Comparison of ENCODE assay signal across 38 cellular contexts in genomic region chr12:126855768-126856167, GRCh38.
"Had no signal": no experiment of that assay in that cellular context is flagged by ENCODE, and none has a peak within 500 bp of the region (broad histone marks: within the 10 kb centered on the region; RNA-seq: fewer than 3 reads in every experiment).

No MANE protein-coding gene starts in this region.

- DNase-seq: activated effector memory CD4-positive, alpha-beta T cell treated with anti-CD3 and anti-CD28 coated beads, Interleukin-2, amount 50 U/mL, for 16 hours; activated effector memory CD4-positive, alpha-beta T cell treated with Interleukin-2 at 50 U/mL for 16 hours; activated gamma-delta T cell; activated gamma-delta T cell treated with Interleukin-2 at 50 U/mL for 16 hours; activated naive CD4-positive, alpha-beta T cell; activated naive CD4-positive, alpha-beta T cell treated with anti-CD3 and anti-CD28 coated beads for 36 hours; activated naive CD4-positive, alpha-beta T cell treated with anti-CD3 and anti-CD28 coated beads, Interleukin-2, amount 10 ng/mL, durations not matched to agents 7 days and 5 days; activated naive CD4-positive, alpha-beta T cell treated with anti-CD3 and anti-CD28 coated beads, Interleukin-2, amount 50 U/mL, for 16 hours; activated naive CD4-positive, alpha-beta T cell treated with Interleukin-2 at 50 U/mL for 16 hours; activated naive CD8-positive, alpha-beta T cell treated with anti-CD3 and anti-CD28 coated beads for 36 hours; activated naive CD8-positive, alpha-beta T cell treated with anti-CD3 and anti-CD28 coated beads, Interleukin-2, amount 10 ng/mL, durations not matched to agents 7 days and 5 days; activated naive CD8-positive, alpha-beta T cell treated with anti-CD3 and anti-CD28 coated beads, Interleukin-2, amount 50 U/mL, for 24 hours; activated T-cell treated with anti-CD3 and anti-CD28 coated beads, Interleukin-2, amount 50 U/mL, for 1 hour; activated T-cell treated with anti-CD3 and anti-CD28 coated beads, Interleukin-2, amount 50 U/mL, for 24 hours; activated T-cell treated with anti-CD3 and anti-CD28 coated beads, Interleukin-2, amount 50 U/mL, for 4 hours; activated T-cell treated with anti-CD3 and anti-CD28 coated beads, Interleukin-2, amount 50 U/mL, for 48 hours; activated T-cell treated with anti-CD3 and anti-CD28 coated beads, Interleukin-2, amount 50 U/mL, for 72 hours; adrenal gland; amniotic stem cell; amygdala; anterior cingulate cortex; aorta; body of pancreas; brain microvascular endothelial cell; caudate nucleus; central memory CD4-positive, alpha-beta T cell; cerebellar nuclear complex had no signal

- H3K9me3 Mint-ChIP-seq: activated naive CD4-positive, alpha-beta T cell treated with anti-CD3 and anti-CD28 coated beads for 36 hours; activated naive CD4-positive, alpha-beta T cell treated with anti-CD3 and anti-CD28 coated beads, Interleukin-2, amount 50 U/mL, for 24 hours; activated naive CD8-positive, alpha-beta T cell treated with anti-CD3 and anti-CD28 coated beads, Interleukin-2, amount 10 ng/mL, durations not matched to agents 7 days and 5 days; activated T-cell treated with anti-CD3 and anti-CD28 coated beads, Interleukin-2, amount 50 U/mL, for 24 hours; activated T-cell treated with anti-CD3 and anti-CD28 coated beads, Interleukin-2, amount 50 U/mL, for 72 hours; activated T-helper 1 cell treated with anti-CD3 and anti-CD28 coated beads, Interleukin-12 subunit alpha, Interleukin-12 subunit beta, Interleukin-2, Interleukin-4 antibody, amounts not matched to agents 30 ng/mL and 10 ng/mL and 1 ng/mL, durations not matched to agents 14 hours and 24 hours and 36 hours; activated T-helper 17 cell treated with anti-CD3 and anti-CD28 coated beads, Interleukin-2, amount 50 U/mL, for 72 hours; activated T-helper 2 cell treated with anti-CD3 and anti-CD28 coated beads, Interferon-gamma antibody, Interleukin-2, Interleukin-4, amounts not matched to agents 10 μg/mL and 5 μg/mL and 100 μg/mL, durations not matched to agents 14 hours and 24 hours and 36 hours; central memory CD8-positive, alpha-beta T cell had no signal

- H3K36me3 Mint-ChIP-seq: activated naive CD4-positive, alpha-beta T cell treated with anti-CD3 and anti-CD28 coated beads, Interleukin-2, amount 10 ng/mL, durations not matched to agents 7 days and 5 days; activated naive CD4-positive, alpha-beta T cell treated with anti-CD3 and anti-CD28 coated beads, Interleukin-2, amount 50 U/mL, for 24 hours; activated naive CD4-positive, alpha-beta T cell treated with anti-CD3 and anti-CD28 coated beads, Interleukin-2, amount 50 U/mL, for 72 hours; activated naive CD8-positive, alpha-beta T cell; activated naive CD8-positive, alpha-beta T cell treated with anti-CD3 and anti-CD28 coated beads for 36 hours; activated naive CD8-positive, alpha-beta T cell treated with anti-CD3 and anti-CD28 coated beads, Interleukin-2, amount 10 ng/mL, durations not matched to agents 7 days and 5 days; brain had no signal

- H3K27me3 Mint-ChIP-seq: activated naive CD4-positive, alpha-beta T cell treated with anti-CD3 and anti-CD28 coated beads, Interleukin-2, amount 10 ng/mL, durations not matched to agents 7 days and 5 days; activated naive CD4-positive, alpha-beta T cell treated with anti-CD3 and anti-CD28 coated beads, Interleukin-2, amount 50 U/mL, for 24 hours; activated naive CD8-positive, alpha-beta T cell; activated naive CD8-positive, alpha-beta T cell treated with anti-CD3 and anti-CD28 coated beads, Interleukin-2, amount 10 ng/mL, durations not matched to agents 7 days and 5 days; activated T-cell treated with anti-CD3 and anti-CD28 coated beads, Interleukin-2, amount 50 U/mL, for 24 hours; activated T-helper 17 cell treated with anti-CD3 and anti-CD28 coated beads, Interleukin-2, amount 50 U/mL, for 72 hours; central memory CD8-positive, alpha-beta T cell had no signal

- H3K4me3 ChIP-seq: adrenal gland, ascending aorta, body of pancreas, breast epithelium, cardiac muscle cell had no signal

- H3K36me3 ChIP-seq: adrenal gland, ascending aorta, brain microvascular endothelial cell, breast epithelium, cardiac muscle cell had no signal

- H3K4me1 Mint-ChIP-seq: activated naive CD4-positive, alpha-beta T cell treated with anti-CD3 and anti-CD28 coated beads, Interleukin-2, amount 10 ng/mL, durations not matched to agents 7 days and 5 days; activated naive CD4-positive, alpha-beta T cell treated with anti-CD3 and anti-CD28 coated beads, Interleukin-2, amount 50 U/mL, for 24 hours; activated naive CD8-positive, alpha-beta T cell treated with anti-CD3 and anti-CD28 coated beads for 36 hours; activated naive CD8-positive, alpha-beta T cell treated with anti-CD3 and anti-CD28 coated beads, Interleukin-2, amount 10 ng/mL, durations not matched to agents 7 days and 5 days; activated naive CD8-positive, alpha-beta T cell treated with anti-CD3 and anti-CD28 coated beads, Interleukin-2, amount 50 U/mL, for 24 hours; activated T-helper 17 cell treated with anti-CD3 and anti-CD28 coated beads, Interleukin-2, amount 50 U/mL, for 72 hours; brain; central memory CD8-positive, alpha-beta T cell had no signal

- H3K27me3 ChIP-seq: adrenal gland, ascending aorta, body of pancreas, brain microvascular endothelial cell, breast epithelium, cardiac muscle cell had no signal

- H3K4me1 ChIP-seq: adrenal gland, ascending aorta, body of pancreas, breast epithelium had no signal

- H3K27ac ChIP-seq: adrenal gland, ascending aorta, body of pancreas, brain microvascular endothelial cell, breast epithelium, cardiac muscle cell had no signal

- H3K9me3 ChIP-seq: adrenal gland, ascending aorta, body of pancreas, breast epithelium had no signal

- H3K27ac Mint-ChIP-seq: activated naive CD4-positive, alpha-beta T cell treated with anti-CD3 and anti-CD28 coated beads for 36 hours; activated naive CD4-positive, alpha-beta T cell treated with anti-CD3 and anti-CD28 coated beads, Interleukin-2, amount 10 ng/mL, durations not matched to agents 7 days and 5 days; activated naive CD4-positive, alpha-beta T cell treated with anti-CD3 and anti-CD28 coated beads, Interleukin-2, amount 50 U/mL, for 24 hours; activated naive CD4-positive, alpha-beta T cell treated with anti-CD3 and anti-CD28 coated beads, Interleukin-2, amount 50 U/mL, for 72 hours; activated naive CD8-positive, alpha-beta T cell; activated naive CD8-positive, alpha-beta T cell treated with anti-CD3 and anti-CD28 coated beads for 36 hours; activated naive CD8-positive, alpha-beta T cell treated with anti-CD3 and anti-CD28 coated beads, Interleukin-2, amount 10 ng/mL, durations not matched to agents 7 days and 5 days; activated naive CD8-positive, alpha-beta T cell treated with anti-CD3 and anti-CD28 coated beads, Interleukin-2, amount 50 U/mL, for 24 hours; activated T-cell treated with anti-CD3 and anti-CD28 coated beads, Interleukin-2, amount 50 U/mL, for 24 hours; activated T-cell treated with anti-CD3 and anti-CD28 coated beads, Interleukin-2, amount 50 U/mL, for 72 hours; activated T-helper 1 cell treated with anti-CD3 and anti-CD28 coated beads, Interleukin-12 subunit alpha, Interleukin-12 subunit beta, Interleukin-2, Interleukin-4 antibody, amounts not matched to agents 30 ng/mL and 10 ng/mL and 1 ng/mL, durations not matched to agents 14 hours and 24 hours and 36 hours; activated T-helper 17 cell treated with anti-CD3 and anti-CD28 coated beads, Interleukin-2, amount 50 U/mL, for 72 hours; activated T-helper 2 cell treated with anti-CD3 and anti-CD28 coated beads, Interferon-gamma antibody, Interleukin-2, Interleukin-4, amounts not matched to agents 10 μg/mL and 5 μg/mL and 100 μg/mL, durations not matched to agents 14 hours and 24 hours and 36 hours; brain had no signal

- ATAC-seq: activated naive CD4-positive, alpha-beta T cell treated with anti-CD3 and anti-CD28 coated beads, Interleukin-2, amount 50 U/mL, for 72 hours; activated naive CD8-positive, alpha-beta T cell treated with anti-CD3 and anti-CD28 coated beads, Interleukin-2, amount 50 U/mL, for 24 hours; activated T-cell treated with anti-CD3 and anti-CD28 coated beads, Interleukin-2, amount 50 U/mL, for 4 hours; activated T-cell treated with anti-CD3 and anti-CD28 coated beads, Interleukin-2, amount 50 U/mL, for 72 hours; activated T-helper 17 cell treated with anti-CD3 and anti-CD28 coated beads, Interleukin-2, amount 50 U/mL, for 72 hours; body of pancreas had no signal

- H3K4me3 Mint-ChIP-seq: activated naive CD4-positive, alpha-beta T cell treated with anti-CD3 and anti-CD28 coated beads for 36 hours; activated naive CD4-positive, alpha-beta T cell treated with anti-CD3 and anti-CD28 coated beads, Interleukin-2, amount 10 ng/mL, durations not matched to agents 7 days and 5 days; activated naive CD4-positive, alpha-beta T cell treated with anti-CD3 and anti-CD28 coated beads, Interleukin-2, amount 50 U/mL, for 24 hours; activated naive CD8-positive, alpha-beta T cell; activated naive CD8-positive, alpha-beta T cell treated with anti-CD3 and anti-CD28 coated beads for 36 hours; activated naive CD8-positive, alpha-beta T cell treated with anti-CD3 and anti-CD28 coated beads, Interleukin-2, amount 10 ng/mL, durations not matched to agents 7 days and 5 days; activated naive CD8-positive, alpha-beta T cell treated with anti-CD3 and anti-CD28 coated beads, Interleukin-2, amount 50 U/mL, for 24 hours; activated T-cell treated with anti-CD3 and anti-CD28 coated beads, Interleukin-2, amount 50 U/mL, for 24 hours; activated T-cell treated with anti-CD3 and anti-CD28 coated beads, Interleukin-2, amount 50 U/mL, for 4 hours; activated T-cell treated with anti-CD3 and anti-CD28 coated beads, Interleukin-2, amount 50 U/mL, for 72 hours; activated T-helper 1 cell treated with anti-CD3 and anti-CD28 coated beads, Interleukin-12 subunit alpha, Interleukin-12 subunit beta, Interleukin-2, Interleukin-4 antibody, amounts not matched to agents 30 ng/mL and 10 ng/mL and 1 ng/mL, durations not matched to agents 14 hours and 24 hours and 36 hours; activated T-helper 17 cell treated with anti-CD3 and anti-CD28 coated beads, Interleukin-2, amount 50 U/mL, for 72 hours; brain; central memory CD8-positive, alpha-beta T cell had no signal
